Comparison of ENCODE assay signal across 14 cellular contexts in genomic region chr7:83427929-83428328, GRCh38.
DNase-seq lines count a peak whose midpoint lies in the region; TF ChIP-seq lines count a peak whose summit lies in the region.
"Had no signal": no experiment of that assay in that cellular context is flagged by ENCODE, and none has a peak within 500 bp of the region (broad histone marks: within the 10 kb centered on the region; RNA-seq: fewer than 3 reads in every experiment).

No MANE protein-coding gene starts in this region.

- no peak overlapping the region for H2AFZ ChIP-seq in MM.1S (ENCODE audit: low read length)

- no peak overlapping the region for H3K4me2 ChIP-seq in MM.1S (ENCODE audit: low read depth, low read length)
- H3K4me2 ChIP-seq: smooth muscle cell had no signal

- H3K9me2 ChIP-seq in MM.1S (replicated peaks; ENCODE audit: insufficient read depth, low read length): no peaks in the 10 kb centered on the region

- no peak overlapping the region for H3K4me3 ChIP-seq in MM.1S (ENCODE audit: low read length)
- H3K4me3 ChIP-seq: smooth muscle cell had no signal

- no peak overlapping the region for H3K4me3 Mint-ChIP-seq in progenitor cell of endocrine pancreas (ENCODE audit: low read depth)
- H3K4me3 Mint-ChIP-seq: activated B cell treated with CpG ODN at 0.5 μM for 24 hours had no signal

- H3K4me1 ChIP-seq in MM.1S (ENCODE audit: low read length): no peaks in the 10 kb centered on the region

- H3F3A ChIP-seq in MM.1S (ENCODE audit: insufficient read depth, low read length): no peaks in the 10 kb centered on the region

- H3K36me3 ChIP-seq in MM.1S (replicated peaks; ENCODE audit: insufficient read depth, low read length): no peaks in the 10 kb centered on the region

- H4K20me1 ChIP-seq in MM.1S (ENCODE audit: insufficient read depth, low read length): no peaks in the 10 kb centered on the region

- DNase-seq in NCI-H146 (lab: John Stamatoyannopoulos, UW): peak; percentile 44
- DNase-seq in NCI-H146 treated with DMSO at 0.1 percent for 48 hours (lab: John Stamatoyannopoulos, UW; ENCODE audit: unreplicated experiment): no peak
- DNase-seq in MM.1S: peak; percentile 41
- peak; percentile 37 for DNase-seq in SW480 (ENCODE audit: low spot score)
- peak; percentile 16 for DNase-seq in renal cortical epithelial cell (ENCODE audit: low read depth)
- DNase-seq in GM20000 (ENCODE audit: low spot score): no peak
- DNase-seq in progenitor cell of endocrine pancreas (ENCODE audit: low spot score, unreplicated experiment): no peak
- no peak for DNase-seq in mesenteric fat pad (ENCODE audit: low spot score)
- DNase-seq: activated B cell treated with CpG ODN at 0.5 μM for 24 hours; activated naive CD4-positive, alpha-beta T cell treated with Interleukin-2 at 50 U/mL for 16 hours; effector CD8-positive, alpha-beta T cell; islet precursor cell; midbrain had no signal

- no peaks in the 10 kb centered on the region for H3K27me3 ChIP-seq in MM.1S (replicated peaks; ENCODE audit: insufficient read depth, low read length)

- H3K27ac Mint-ChIP-seq in progenitor cell of endocrine pancreas: no peak overlapping the region
- H3K27ac Mint-ChIP-seq: activated B cell treated with CpG ODN at 0.5 μM for 24 hours had no signal

- no peaks in the 10 kb centered on the region for H3K27me3 Mint-ChIP-seq in progenitor cell of endocrine pancreas
- H3K27me3 Mint-ChIP-seq: activated B cell treated with CpG ODN at 0.5 μM for 24 hours had no signal

- no peaks in the 10 kb centered on the region for H3K36me3 Mint-ChIP-seq in progenitor cell of endocrine pancreas (ENCODE audit: insufficient read depth)

- no peaks in the 10 kb centered on the region for H3K9me3 ChIP-seq in MM.1S (replicated peaks; ENCODE audit: insufficient read depth, low read length)

- TF ChIP-seq CTCF in MM.1S (IDR thresholded peaks at IDR 0.05; ENCODE audit: low read length): no peak
- TF ChIP-seq CTCF in GM20000 (IDR thresholded peaks at IDR 0.05; ENCODE audit: extremely low read depth, missing control alignments): no peak
- no peak for TF ChIP-seq CTCF in progenitor cell of endocrine pancreas (IDR thresholded peaks at IDR 0.05; ENCODE audit: unreplicated experiment)

- H3K79me2 ChIP-seq in MM.1S (ENCODE audit: low read length): no peaks in the 10 kb centered on the region

- H3K27ac ChIP-seq in MM.1S (ENCODE audit: low read length): no peak overlapping the region

- no peaks in the 10 kb centered on the region for H3K4me1 Mint-ChIP-seq in progenitor cell of endocrine pancreas (ENCODE audit: low read depth)
- H3K4me1 Mint-ChIP-seq: activated B cell treated with CpG ODN at 0.5 μM for 24 hours had no signal

- H3K9ac ChIP-seq in MM.1S (ENCODE audit: low read length): no peak overlapping the region

- H3K9me3 Mint-ChIP-seq in progenitor cell of endocrine pancreas (ENCODE audit: low read depth): no peaks in the 10 kb centered on the region

Comparison
In these comparisons a context has a peak if more than half of its experiments do, and no peak if none do; other contexts are left out.
1. DNase-seq: peak in NCI-H146 (single experiment), MM.1S (single experiment), SW480 (single experiment) and renal cortical epithelial cell (single experiment); none in NCI-H146 treated with DMSO at 0.1 percent for 48 hours (single experiment), GM20000 (single experiment), progenitor cell of endocrine pancreas (single experiment) and mesenteric fat pad (single experiment).